2 cellular contexts compared by ENCODE assay signal in the genomic region with DNA sequence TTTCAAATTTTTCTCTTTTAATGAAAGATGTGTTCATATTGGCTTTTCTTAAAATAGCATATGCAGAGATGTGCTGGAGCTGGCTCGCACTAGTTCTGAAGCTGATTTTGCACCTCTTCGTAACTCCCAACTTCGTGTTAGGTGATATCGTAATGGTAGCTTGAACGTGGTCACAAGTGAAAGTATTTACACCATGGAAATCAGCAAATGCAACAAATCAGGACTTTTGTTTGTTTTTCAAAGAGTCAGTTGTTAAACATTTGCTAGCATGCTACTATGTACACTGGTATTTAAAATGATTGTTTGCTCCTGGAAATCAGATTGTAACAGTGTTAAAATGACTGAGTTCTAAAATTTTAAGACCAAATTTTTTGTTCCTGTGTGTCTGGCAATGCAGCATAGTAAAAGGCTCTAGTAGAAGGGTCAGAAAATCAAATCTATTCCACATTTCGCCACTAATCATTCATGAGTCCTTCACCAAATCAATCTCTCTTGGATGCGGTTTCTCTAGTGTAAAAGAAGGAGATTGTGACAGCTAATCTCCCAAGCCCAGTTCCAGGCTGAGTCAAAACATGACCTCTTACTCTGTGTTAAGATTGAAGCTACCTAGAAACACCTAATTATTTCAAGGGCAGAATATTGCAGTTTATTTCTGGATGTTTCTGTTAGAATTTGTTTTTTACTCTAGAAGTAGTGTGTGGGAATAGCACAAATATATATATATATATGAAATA.
TF ChIP-seq lines count a peak whose summit lies in the region.

No MANE protein-coding gene starts in this region.

TF ChIP-seq in GM12878, 131 proteins besides CTCF, POLR2A, EP300 and RAD21:
- TF ChIP-seq SMAD5 (IDR thresholded peaks at IDR 0.05; ENCODE audit: low read depth) (no peak), MYC (IDR thresholded peaks at IDR 0.05; ENCODE audit: insufficient read depth, insufficient read length, insufficient replicate concordance, low read length, severe bottlenecking) (no peak), HCFC1 (IDR thresholded peaks at IDR 0.05; ENCODE audit: low read length) (no peak), POLR2AphosphoS2 (IDR thresholded peaks at IDR 0.05; ENCODE audit: low read depth, low read length) (no peak), IKZF2 (IDR thresholded peaks at IDR 0.05) (no peak), EZH2 (IDR thresholded peaks at IDR 0.05; ENCODE audit: borderline replicate concordance, control insufficient read depth, low read depth, low read length) (no peak), SUZ12 (IDR thresholded peaks at IDR 0.05; ENCODE audit: unreplicated experiment) (no peak), FOXK2 (IDR thresholded peaks at IDR 0.05) (no peak), POU2F2 (IDR thresholded peaks at IDR 0.05; ENCODE audit: borderline replicate concordance, low read depth, low read length) (no peak), YBX1 (IDR thresholded peaks at IDR 0.05) (no peak), BCL3 (IDR thresholded peaks at IDR 0.05; ENCODE audit: borderline replicate concordance, insufficient read depth, low read depth, low read length, poor library complexity, severe bottlenecking) (no peak), BCL11A (IDR thresholded peaks at IDR 0.05; ENCODE audit: low read depth, low read length) (no peak), ESRRA (IDR thresholded peaks at IDR 0.05; ENCODE audit: low read length) (no peak)
- TF ChIP-seq, protein P1, sequence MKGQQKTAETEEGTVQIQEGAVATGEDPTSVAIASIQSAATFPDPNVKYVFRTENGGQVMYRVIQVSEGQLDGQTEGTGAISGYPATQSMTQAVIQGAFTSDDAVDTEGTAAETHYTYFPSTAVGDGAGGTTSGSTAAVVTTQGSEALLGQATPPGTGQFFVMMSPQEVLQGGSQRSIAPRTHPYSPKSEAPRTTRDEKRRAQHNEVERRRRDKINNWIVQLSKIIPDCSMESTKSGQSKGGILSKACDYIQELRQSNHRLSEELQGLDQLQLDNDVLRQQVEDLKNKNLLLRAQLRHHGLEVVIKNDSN (IDR thresholded peaks at IDR 0.05; ENCODE audit: borderline replicate concordance, extremely low read length, insufficient read depth, low read depth, low read length): no peak

TF ChIP-seq in HepG2, 621 proteins besides CTCF, POLR2A, EP300 and RAD21:
- no peak for TF ChIP-seq HNF4G (IDR thresholded peaks at IDR 0.05; ENCODE audit: borderline replicate concordance, low read depth, low read length)
- no peak for TF ChIP-seq HNF4G (CRISPR knock-in tag; IDR thresholded peaks at IDR 0.05; ENCODE audit: borderline replicate concordance, low read depth)
- TF ChIP-seq, protein P2, sequence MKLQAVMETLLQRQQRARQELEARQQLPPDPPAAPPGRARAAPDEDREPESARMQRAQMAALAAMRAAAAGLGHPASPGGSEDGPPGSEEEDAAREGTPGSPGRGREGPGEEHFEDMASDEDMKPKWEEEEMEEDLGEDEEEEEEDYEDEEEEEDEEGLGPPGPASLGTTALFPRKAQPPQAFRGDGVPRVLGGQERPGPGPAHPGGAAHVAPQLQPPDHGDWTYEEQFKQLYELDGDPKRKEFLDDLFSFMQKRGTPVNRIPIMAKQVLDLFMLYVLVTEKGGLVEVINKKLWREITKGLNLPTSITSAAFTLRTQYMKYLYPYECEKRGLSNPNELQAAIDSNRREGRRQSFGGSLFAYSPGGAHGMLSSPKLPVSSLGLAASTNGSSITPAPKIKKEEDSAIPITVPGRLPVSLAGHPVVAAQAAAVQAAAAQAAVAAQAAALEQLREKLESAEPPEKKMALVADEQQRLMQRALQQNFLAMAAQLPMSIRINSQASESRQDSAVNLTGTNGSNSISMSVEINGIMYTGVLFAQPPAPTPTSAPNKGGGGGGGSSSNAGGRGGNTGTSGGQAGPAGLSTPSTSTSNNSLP (IDR thresholded peaks at IDR 0.05; ENCODE audit: low read depth, low read length): 0 out of 2 replicates have a peak, but pooled peaks have one; percentile 17
- TF ChIP-seq, protein P3, sequence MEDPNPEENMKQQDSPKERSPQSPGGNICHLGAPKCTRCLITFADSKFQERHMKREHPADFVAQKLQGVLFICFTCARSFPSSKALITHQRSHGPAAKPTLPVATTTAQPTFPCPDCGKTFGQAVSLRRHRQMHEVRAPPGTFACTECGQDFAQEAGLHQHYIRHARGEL (CRISPR knock-in tag; IDR thresholded peaks at IDR 0.05): no peak
- peak; percentile 91 for TF ChIP-seq GFI1 (CRISPR knock-in tag; IDR thresholded peaks at IDR 0.05; ENCODE audit: borderline replicate concordance)
- TF ChIP-seq FOXA3 (CRISPR knock-in tag; IDR thresholded peaks at IDR 0.05): peak; percentile 26; the same call in 1 of the 2 replicates
- peak; percentile 25; the same call in 1 of the 2 replicates for TF ChIP-seq HMG20A (CRISPR knock-in tag; IDR thresholded peaks at IDR 0.05; ENCODE audit: borderline replicate concordance)
- TF ChIP-seq FOXP1 (IDR thresholded peaks at IDR 0.05): no peak
- peak; percentile 61 for TF ChIP-seq FOXP1 (CRISPR knock-in tag; IDR thresholded peaks at IDR 0.05)
